ENCODE assay signal across 1 cellular context in genomic region chr2:237440819-237441281, GRCh38.
TF ChIP-seq lines count a peak whose summit lies in the region.

No MANE protein-coding gene starts in this region.

TF ChIP-seq in GM23338, 12 proteins besides CTCF, POLR2A, EP300 and RAD21:
- TF ChIP-seq ZNF331 (CRISPR knock-in tag; IDR thresholded peaks at IDR 0.05; ENCODE audit: low read depth) (no peak), EZH2 (IDR thresholded peaks at IDR 0.05; ENCODE audit: low read depth, unreplicated experiment) (no peak)
